Comparison of ENCODE assay signal across 8 cellular contexts in genomic region chr2:55033076-55033742, GRCh38. TPM values are rescaled to one million over a fixed set of nuclear protein-coding genes. Genes with fewer than 3 reads are reported as not detected.
DNase-seq lines count a peak whose midpoint lies in the region; ATAC-seq, FAIRE-seq and TF ChIP-seq lines count a peak whose summit lies in the region.

No MANE protein-coding gene starts in this region.

- no peaks in the 10 kb centered on the region for H3K9me2 ChIP-seq in PC-3 (replicated peaks; ENCODE audit: low read length)

- 78 to 93% (median 90%) methylated on average over 5 of the region's 5 CpGs for WGBS in small intestine, 3 donors

- H2AFZ ChIP-seq in PC-3 (ENCODE audit: low read length): no peak overlapping the region

- H3K27ac ChIP-seq in CD8-positive, alpha-beta T cell (ENCODE audit: low read depth, low read length): no peak overlapping the region
- H3K27ac ChIP-seq in small intestine (ENCODE audit: low read depth in 1 of 2, low read length in 1 of 2) (no peak overlapping the region), breast epithelium (no peak overlapping the region), PC-3 (ENCODE audit: low read length) (no peak overlapping the region), colonic mucosa (no peak overlapping the region)

- H3K36me3 ChIP-seq in CD8-positive, alpha-beta T cell (ENCODE audit: insufficient read depth, low read length): no peaks in the 10 kb centered on the region
- H3K36me3 ChIP-seq in small intestine (ENCODE audit: control insufficient read depth in 2 of 2, insufficient read depth in 2 of 2, low read length in 2 of 2) (no peaks in the 10 kb centered on the region), breast epithelium (no peaks in the 10 kb centered on the region), PC-3 (ENCODE audit: low read depth, low read length) (no peaks in the 10 kb centered on the region), colonic mucosa (no peaks in the 10 kb centered on the region)

- FAIRE-seq in small intestine (lab: Jason Lieb, UNC): no peak

- ATAC-seq in CD8-positive, alpha-beta T cell: peak; percentile 90
- ATAC-seq in GM19372 (IDR thresholded peaks at IDR 0.05; ENCODE audit: low read depth, unreplicated experiment) (peak; percentile 97), HG03066 (IDR thresholded peaks at IDR 0.05; ENCODE audit: low read depth, unreplicated experiment) (peak; percentile 96), T-helper 17 cell (peak; percentile 67), PC-3 (no peak)

- H3K9ac ChIP-seq in PC-3 (ENCODE audit: low read length): no peak overlapping the region
- no peak overlapping the region for H3K9ac ChIP-seq in colonic mucosa (ENCODE audit: low read depth in 2 of 2, low read length in 2 of 2)

- H3K4me1 Mint-ChIP-seq in CD8-positive, alpha-beta T cell (ENCODE audit: low read depth): peaks cover 71% of the 10 kb centered on the region
- peaks cover 18% of the 10 kb centered on the region for H3K4me1 Mint-ChIP-seq in T-helper 17 cell

- H3K4me3 ChIP-seq in CD8-positive, alpha-beta T cell (ENCODE audit: low read depth, low read length): no peak overlapping the region
- H3K4me3 ChIP-seq in small intestine (ENCODE audit: low read depth in 1 of 2, low read length in 2 of 2): no peak overlapping the region
- H3K4me3 ChIP-seq in breast epithelium: no peak overlapping the region
- H3K4me3 ChIP-seq in PC-3 (ENCODE audit: low read length): no peak overlapping the region
- H3K4me3 ChIP-seq in colonic mucosa: no peak overlapping the region

- H3K4me2 ChIP-seq in PC-3 (ENCODE audit: low read length): no peak overlapping the region

- peak overlapping the region; percentile 23 for H3K27ac Mint-ChIP-seq in CD8-positive, alpha-beta T cell
- H3K27ac Mint-ChIP-seq in T-helper 17 cell: peak overlapping the region; percentile 39

- H4K20me1 ChIP-seq in PC-3 (ENCODE audit: low read length): peaks cover 94% of the 10 kb centered on the region

- no peaks in the 10 kb centered on the region for H3K27me3 ChIP-seq in CD8-positive, alpha-beta T cell (ENCODE audit: insufficient read depth, low read length)
- H3K27me3 ChIP-seq in small intestine (ENCODE audit: control insufficient read depth in 2 of 2, insufficient read depth in 2 of 2, low read length in 2 of 2): no peaks in the 10 kb centered on the region
- no peaks in the 10 kb centered on the region for H3K27me3 ChIP-seq in breast epithelium
- H3K27me3 ChIP-seq in PC-3 (ENCODE audit: low read length): no peaks in the 10 kb centered on the region
- H3K27me3 ChIP-seq in colonic mucosa: no peaks in the 10 kb centered on the region

- DNase-seq in CD8-positive, alpha-beta T cell: peak in 1 of 7 experiments; percentile 36
- no peak for DNase-seq in T-helper 17 cell
- DNase-seq in small intestine: no peak
- no peak for DNase-seq in breast epithelium (ENCODE audit: low spot score in 2 of 2)
- DNase-seq in PC-3: no peak
- no peak for DNase-seq in colonic mucosa

- peaks cover 9% of the 10 kb centered on the region for H3K9me3 Mint-ChIP-seq in CD8-positive, alpha-beta T cell

- BruUV-seq in PC-3 (replicated peaks; lab: Mats Ljungman, UMichigan): no TSS peak

- no peaks in the 10 kb centered on the region for H3K9me3 ChIP-seq in CD8-positive, alpha-beta T cell (ENCODE audit: low read length)
- H3K9me3 ChIP-seq in T-helper 17 cell (ENCODE audit: control insufficient read depth, low read length, poor library complexity, severe bottlenecking) (no peaks in the 10 kb centered on the region), small intestine (ENCODE audit: control insufficient read depth, low read depth) (no peaks in the 10 kb centered on the region), breast epithelium (peaks cover 0 to 6% of the 10 kb centered on the region in 2 donors), PC-3 (ENCODE audit: low read length) (no peaks in the 10 kb centered on the region), colonic mucosa (no peaks in the 10 kb centered on the region)

- peaks cover 99% of the 10 kb centered on the region for H3K79me2 ChIP-seq in PC-3 (ENCODE audit: low read length)

- TF ChIP-seq POLR2A in breast epithelium (IDR thresholded peaks at IDR 0.05): no peak

- no peaks in the 10 kb centered on the region for H3K27me3 Mint-ChIP-seq in CD8-positive, alpha-beta T cell (ENCODE audit: low read depth)
- no peaks in the 10 kb centered on the region for H3K27me3 Mint-ChIP-seq in T-helper 17 cell

- TF ChIP-seq CTCF in CD8-positive, alpha-beta T cell (IDR thresholded peaks at IDR 0.05): no peak
- TF ChIP-seq CTCF in breast epithelium (IDR thresholded peaks at IDR 0.05): no peak
- no peak for TF ChIP-seq CTCF in PC-3 (conservative IDR thresholded peaks at IDR 0.05; ENCODE audit: low read depth, low read length)
- no peak for TF ChIP-seq CTCF in colonic mucosa (IDR thresholded peaks at IDR 0.05)

- H3K36me3 Mint-ChIP-seq in CD8-positive, alpha-beta T cell: peaks cover 17% of the 10 kb centered on the region
- no peaks in the 10 kb centered on the region for H3K36me3 Mint-ChIP-seq in T-helper 17 cell (ENCODE audit: low read depth)

- intact Hi-C loops in CD8-positive, alpha-beta T cell (cut with DNase I, micrococcal nuclease): loop anchor here in 1 of 2 experiments (2.0 kb wide), 1 partner anchor 14 kb away; no protein-coding TSS in a partner anchor
- intact Hi-C loops in breast epithelium (cut with DNase I; ENCODE audit: low total_unique reads) (no loop called here), PC-3 (cut with micrococcal nuclease) (no loop called here), colonic mucosa (cut with DNase I) (no loop called here)

- peaks cover 25% of the 10 kb centered on the region for H3K4me1 ChIP-seq in CD8-positive, alpha-beta T cell (ENCODE audit: insufficient read depth, low read length)
- H3K4me1 ChIP-seq in small intestine (ENCODE audit: control insufficient read depth in 2 of 2, insufficient read depth in 1 of 2, low read depth in 1 of 2, low read length in 1 of 2) (peaks cover 0 to 2% of the 10 kb centered on the region in 2 donors), breast epithelium (peaks cover 0 to 10% of the 10 kb centered on the region in 2 donors), PC-3 (ENCODE audit: insufficient read depth, low read length) (peaks cover 18% of the 10 kb centered on the region), colonic mucosa (no peaks in the 10 kb centered on the region)

- peak overlapping the region; percentile 6 for H3K4me3 Mint-ChIP-seq in CD8-positive, alpha-beta T cell
- H3K4me3 Mint-ChIP-seq in T-helper 17 cell: no peak overlapping the region

- CTCF ChIA-PET in CD8-positive, alpha-beta T cell (lab: Charles Lee): interaction anchor here (0.5 to 1.8 kb wide), 3 partner anchors 11 to 135 kb away, joined by 3 read pairs; no protein-coding TSS in a partner anchor
- CTCF ChIA-PET in PC-3 (lab: Charles Lee): no interaction called here

- POLR2A ChIA-PET in CD8-positive, alpha-beta T cell (lab: Charles Lee): interaction anchor here (0.6 to 1.6 kb wide), 4 partner anchors 11 to 20 kb away, joined by 3 to 4 read pairs (median 3); no protein-coding TSS in a partner anchor
- POLR2A ChIA-PET in PC-3 (lab: Charles Lee; ENCODE audit: unreplicated experiment): no interaction called here

- H3F3A ChIP-seq in PC-3 (ENCODE audit: low read length, unreplicated experiment): no peaks in the 10 kb centered on the region

RNA-seq across cellular contexts. Expression of gene RTN4, which starts 17.0 kb away (rescaled TPM):
- total RNA-seq in CD8-positive, alpha-beta T cell: 10 to 100 TPM; 79.7 to 81.7 TPM
- total RNA-seq in T-helper 17 cell (100 to 1,000 TPM in 1 of 2 donors, 10 to 100 TPM in 1; 92.7 to 114 TPM), breast epithelium (100 to 1,000 TPM; 188 to 419 (median 201) TPM), PC-3 (2014; rRNA removed) (150 and 170 TPM in 2 replicates), colonic mucosa (100 to 1,000 TPM; 199 to 280 TPM)
- polyA plus RNA-seq in small intestine: 100 to 1,000 TPM in 2 of 3 donors, 10 to 100 TPM in 1; 98.1 to 163 (median 152) TPM
